In genomic region chr10:119030421-119031250, GRCh38 we compare ENCODE assay signal across 8 cellular contexts. TPM values are rescaled to one million over a fixed set of nuclear protein-coding genes. Genes with fewer than 3 reads are reported as not detected.
DNase-seq lines count a peak whose midpoint lies in the region; ATAC-seq and TF ChIP-seq lines count a peak whose summit lies in the region.

No MANE protein-coding gene starts in this region.

- H3K36me3 ChIP-seq in transverse colon, result peaks cover 0 to 20% (median 8%) of the 10 kb centered on the region in 4 donors

- in situ Hi-C loops in transverse colon (cut with MboI; ENCODE audit: low pct_ligation_motif_present in 1 of 4, low pct_unique_long_range_greater_than_20kb in 1 of 4, low sequenced_read_pairs in 3 of 4), result loop anchor here in 1 of 4 donors (25.0 kb wide), 1 partner anchor 107 kb away; no protein-coding TSS in a partner anchor

- H3K9me3 ChIP-seq in transverse colon, result no peaks in the 10 kb centered on the region

- no peak for TF ChIP-seq POLR2A in erythroblast (IDR thresholded peaks at IDR 0.05; ENCODE audit: low read length)
- no peak for TF ChIP-seq POLR2A in transverse colon (IDR thresholded peaks at IDR 0.05)

- no peaks in the 10 kb centered on the region for H3K27me3 Mint-ChIP-seq in activated CD8-positive, alpha-beta T cell treated with anti-CD3 and anti-CD28 coated beads for 36 hours
- peaks cover 16% of the 10 kb centered on the region for H3K27me3 Mint-ChIP-seq in nephron (ENCODE audit: low read depth)

- intact Hi-C loops in activated CD8-positive, alpha-beta T cell treated with anti-CD3 and anti-CD28 coated beads for 36 hours (cut with micrococcal nuclease), result no loop called here
- intact Hi-C loops in transverse colon (cut with DNase I; ENCODE audit: low total_unique reads), result no loop called here

- H3K27ac ChIP-seq in transverse colon, result peak overlapping the region in 3 of 4 donors; percentile 2 to 60 (median 9)

- peaks cover 15% of the 10 kb centered on the region for H3K36me3 Mint-ChIP-seq in activated CD8-positive, alpha-beta T cell treated with anti-CD3 and anti-CD28 coated beads for 36 hours (ENCODE audit: low read depth)
- peaks cover 22% of the 10 kb centered on the region for H3K36me3 Mint-ChIP-seq in nephron (ENCODE audit: low read depth)

- CTCF ChIA-PET in activated CD8-positive, alpha-beta T cell treated with anti-CD3 and anti-CD28 coated beads for 36 hours (lab: Charles Lee), result interaction anchor here (1.2 to 1.3 kb wide), 2 partner anchors 169 to 415 kb away, joined by 3 to 4 read pairs; no protein-coding TSS in a partner anchor

- TF ChIP-seq CTCF in activated CD8-positive, alpha-beta T cell treated with anti-CD3 and anti-CD28 coated beads for 36 hours (IDR thresholded peaks at IDR 0.05), result no peak
- TF ChIP-seq CTCF in nephron (IDR thresholded peaks at IDR 0.05; ENCODE audit: unreplicated experiment in 3 of 3) (no peak), transverse colon (IDR thresholded peaks at IDR 0.05) (no peak)

- DNase-seq in AML-193 (lab: John Stamatoyannopoulos, UW) (peak; percentile 29 to 32), NCI-H526 (lab: John Stamatoyannopoulos, UW) (peak; percentile 23 to 78), erythroblast (lab: John Stamatoyannopoulos, UW) (peak; percentile 85), transverse colon (peak; percentile 60)
- peak; percentile 66 for DNase-seq in activated CD8-positive, alpha-beta T cell treated with anti-CD3 and anti-CD28 coated beads for 36 hours

- H3K4me1 Mint-ChIP-seq in activated CD8-positive, alpha-beta T cell treated with anti-CD3 and anti-CD28 coated beads for 36 hours (ENCODE audit: low read depth), result peaks cover 15% of the 10 kb centered on the region
- peaks cover 32% of the 10 kb centered on the region for H3K4me1 Mint-ChIP-seq in nephron

- no peaks in the 10 kb centered on the region for H3K9me3 Mint-ChIP-seq in activated CD8-positive, alpha-beta T cell treated with anti-CD3 and anti-CD28 coated beads for 36 hours
- H3K9me3 Mint-ChIP-seq in nephron, result no peaks in the 10 kb centered on the region

- ATAC-seq in GM18519 (IDR thresholded peaks at IDR 0.05; ENCODE audit: low FRiP score, unreplicated experiment) (peak; percentile 42), HG02981 (IDR thresholded peaks at IDR 0.05; ENCODE audit: unreplicated experiment) (peak; percentile 41)
- ATAC-seq in activated CD8-positive, alpha-beta T cell treated with anti-CD3 and anti-CD28 coated beads for 36 hours, result peak; percentile 58

- H3K4me3 Mint-ChIP-seq in activated CD8-positive, alpha-beta T cell treated with anti-CD3 and anti-CD28 coated beads for 36 hours, result peak overlapping the region; percentile 52
- peak overlapping the region; percentile 68 to 83 (median 81) for H3K4me3 Mint-ChIP-seq in nephron

- POLR2A ChIA-PET in activated CD8-positive, alpha-beta T cell treated with anti-CD3 and anti-CD28 coated beads for 36 hours (lab: Charles Lee), result interaction anchor here (0.5 to 2.5 kb wide), 8 partner anchors 9 to 554 kb away, joined by 3 to 10 read pairs (median 4); partner anchors contain the start of gene SFXN4

- peak overlapping the region; percentile 5 to 74 (median 40) for H3K4me3 ChIP-seq in transverse colon

- WGBS in transverse colon (ENCODE audit: low coverage in 1 of 2), 2 donors, result 12 to 55% methylated on average over 4 to 39 of the region's 65 CpGs

- H3K4me1 ChIP-seq in transverse colon, result peaks cover 2 to 28% (median 21%) of the 10 kb centered on the region in 4 donors

- no peak overlapping the region for H3K27ac Mint-ChIP-seq in activated CD8-positive, alpha-beta T cell treated with anti-CD3 and anti-CD28 coated beads for 36 hours
- no peak overlapping the region for H3K27ac Mint-ChIP-seq in nephron

- no peaks in the 10 kb centered on the region for H3K27me3 ChIP-seq in transverse colon

- TF ChIP-seq EP300 in transverse colon (IDR thresholded peaks at IDR 0.05; ENCODE audit: low read depth), result no peak

RNA-seq across cellular contexts. Expression of gene NANOS1, which starts 1.1 kb away (rescaled TPM):
- under 1 TPM in 1 of 2 experiments, not detected in 1; 0.20 TPM for total RNA-seq in activated CD8-positive, alpha-beta T cell treated with anti-CD3 and anti-CD28 coated beads for 36 hours
- 1 to 10 TPM in 2 of 4 donors, under 1 TPM in 2; 0.20 to 7.1 (median 1.9) TPM for total RNA-seq in transverse colon

RNA-seq across cellular contexts. Expression of gene EIF3A, which starts 50.0 kb away (rescaled TPM):
- total RNA-seq in activated CD8-positive, alpha-beta T cell treated with anti-CD3 and anti-CD28 coated beads for 36 hours, result 100 to 1,000 TPM; 127 to 131 TPM
- 100 to 1,000 TPM in 2 of 4 donors, 10 to 100 TPM in 2; 68.1 to 119 (median 99.6) TPM for total RNA-seq in transverse colon

Comparison
In these comparisons a context has a peak if more than half of its experiments do, and no peak if none do; other contexts are left out.
1. Peak in every context shown above with its lines: DNase-seq, ATAC-seq, H3K4me3 ChIP-seq and H3K27ac ChIP-seq.
2. DNase-seq: peak in every context shown above with its lines; median percentile 85 in erythroblast; 66 in activated CD8-positive, alpha-beta T cell treated with anti-CD3 and anti-CD28 coated beads for 36 hours; 60 in transverse colon; 50 in NCI-H526; 30 in AML-193.